9 cellular contexts compared by ENCODE assay signal in the genomic region with DNA sequence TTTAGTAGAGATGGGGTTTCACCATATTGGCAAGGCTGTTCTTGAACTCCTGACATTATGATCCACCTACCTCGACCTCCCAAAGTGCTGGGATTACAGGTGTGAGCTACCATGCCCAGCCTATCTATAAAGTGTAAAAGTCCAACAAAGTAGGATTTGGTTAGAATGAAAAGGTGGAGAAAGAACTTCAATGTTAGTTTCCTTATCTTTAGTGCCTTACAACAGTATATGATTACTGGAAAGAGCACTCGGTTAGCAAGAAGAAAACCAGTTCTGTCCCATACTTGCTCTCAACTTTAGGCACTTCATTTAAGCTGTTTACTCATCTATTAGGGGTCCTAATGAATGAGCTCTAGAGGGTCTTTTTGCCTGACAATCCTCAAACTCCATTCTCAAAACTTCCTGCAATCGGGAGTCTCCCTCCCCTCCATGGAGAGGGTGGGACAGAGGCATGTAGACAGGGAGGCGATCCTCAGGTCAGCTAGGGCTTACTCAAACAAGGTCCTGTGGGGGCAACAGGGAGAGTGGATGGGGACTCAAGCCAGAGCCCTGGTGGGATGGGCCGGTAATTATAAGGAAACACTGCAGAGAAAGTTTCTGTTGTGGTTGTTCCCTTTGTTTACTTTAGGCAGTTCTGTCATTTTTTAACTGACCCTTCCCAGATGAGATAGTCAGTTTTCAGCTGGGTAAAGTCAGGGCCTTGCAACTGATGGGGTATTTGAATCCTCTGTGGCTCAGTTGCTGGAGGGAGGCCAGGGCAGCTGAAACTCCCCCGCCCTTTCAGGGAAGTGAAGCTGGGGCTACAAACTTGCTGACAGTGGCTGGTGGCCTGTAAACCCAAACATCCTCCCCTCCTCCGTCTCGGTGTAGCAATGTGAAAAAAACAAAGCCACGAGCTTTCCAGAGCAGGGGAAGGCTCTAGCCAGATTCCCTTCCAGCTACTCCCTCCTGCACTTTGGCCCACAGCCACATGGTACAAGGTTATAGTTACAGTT. TPM values are rescaled to one million over a fixed set of nuclear protein-coding genes. Genes with fewer than 3 reads are reported as not detected.
DNase-seq lines count a peak whose midpoint lies in the region; ATAC-seq and TF ChIP-seq lines count a peak whose summit lies in the region.
"Not testable (repeated sequence)": the region's sequence is repeated elsewhere in the genome, so short reads cannot be mapped to it uniquely, and the experiment has no call there.
"Had no signal": no experiment of that assay in that cellular context is flagged by ENCODE, and none has a peak within 500 bp of the region (broad histone marks: within the 10 kb centered on the region; RNA-seq: fewer than 3 reads in every experiment).

No MANE protein-coding gene starts in this region.

- TF ChIP-seq CTCF in lung (IDR thresholded peaks at IDR 0.05; ENCODE audit: control extremely low read depth, extremely low read depth); thoracic aorta (IDR thresholded peaks at IDR 0.05): not testable (repeated sequence)

- not testable (repeated sequence) for H3K36me3 ChIP-seq in lung (ENCODE audit: control insufficient read depth in 2 of 2, insufficient read depth in 2 of 2, low read length in 2 of 2); thoracic aorta

- ATAC-seq in GM18502 (IDR thresholded peaks at IDR 0.05; ENCODE audit: poor library complexity, unreplicated experiment) (peak; percentile 70), GM19351 (IDR thresholded peaks at IDR 0.05; ENCODE audit: unreplicated experiment) (peak; percentile 57), GM21786 (IDR thresholded peaks at IDR 0.05; ENCODE audit: unreplicated experiment) (peak; percentile 46), HG03066 (IDR thresholded peaks at IDR 0.05; ENCODE audit: low read depth, unreplicated experiment) (peak; percentile 67), HG03571 (IDR thresholded peaks at IDR 0.05; ENCODE audit: unreplicated experiment) (peak; percentile 64), Right ventricle myocardium superior (ENCODE audit: poor library complexity) (peak; percentile 71), lung (ENCODE audit: insufficient read depth, low FRiP score) (peak; percentile 39), thoracic aorta (ENCODE audit: insufficient number of reproducible peaks, low FRiP score, low read depth) (peak; percentile 31)

- not testable (repeated sequence) for H3K4me3 ChIP-seq in lung, thoracic aorta

- not testable (repeated sequence) for H3K27me3 ChIP-seq in lung (ENCODE audit: control insufficient read depth, insufficient read depth); thoracic aorta (replicated peaks; ENCODE audit: insufficient read depth)

- H3K4me1 ChIP-seq in lung (ENCODE audit: control insufficient read depth in 2 of 2, insufficient read depth in 2 of 2, low read length in 2 of 2); thoracic aorta (ENCODE audit: control insufficient read depth in 1 of 2, low read depth in 2 of 2): not testable (repeated sequence)

- WGBS in lung, 2 donors = no CpG with 5 or more reads among the region's 9 CpGs

- not testable (repeated sequence) for H3K27ac ChIP-seq in lung (ENCODE audit: low read depth in 1 of 2, low read length in 1 of 2); thoracic aorta

- not testable (repeated sequence) for DNase-seq in Right ventricle myocardium superior; lung (ENCODE audit: low spot score); thoracic aorta (ENCODE audit: low spot score)

- intact Hi-C loops in Right ventricle myocardium superior (cut with DNase I) = not testable (repeated sequence)

- H3K9me3 ChIP-seq in lung (ENCODE audit: control insufficient read depth in 2 of 2, insufficient read depth in 1 of 2, low read length in 1 of 2); thoracic aorta: not testable (repeated sequence)

RNA-seq across cellular contexts. Expression of gene NUDT4B, which starts 4.6 kb away (rescaled TPM):
- total RNA-seq in Right ventricle myocardium superior (0.38 TPM), lung (10 to 100 TPM in 1 of 2 donors, 1 to 10 TPM in 1; 1.3 to 11.7 TPM), thoracic aorta (10 to 100 TPM; 17.8 to 47.0 TPM)
- 1 to 10 TPM in 1 of 2 donors, under 1 TPM in 1; 0.26 to 5.7 TPM for polyA plus RNA-seq in lung
- total RNA-seq: vagina had no signal
